1 cellular context compared by ENCODE assay signal in the genomic region with DNA sequence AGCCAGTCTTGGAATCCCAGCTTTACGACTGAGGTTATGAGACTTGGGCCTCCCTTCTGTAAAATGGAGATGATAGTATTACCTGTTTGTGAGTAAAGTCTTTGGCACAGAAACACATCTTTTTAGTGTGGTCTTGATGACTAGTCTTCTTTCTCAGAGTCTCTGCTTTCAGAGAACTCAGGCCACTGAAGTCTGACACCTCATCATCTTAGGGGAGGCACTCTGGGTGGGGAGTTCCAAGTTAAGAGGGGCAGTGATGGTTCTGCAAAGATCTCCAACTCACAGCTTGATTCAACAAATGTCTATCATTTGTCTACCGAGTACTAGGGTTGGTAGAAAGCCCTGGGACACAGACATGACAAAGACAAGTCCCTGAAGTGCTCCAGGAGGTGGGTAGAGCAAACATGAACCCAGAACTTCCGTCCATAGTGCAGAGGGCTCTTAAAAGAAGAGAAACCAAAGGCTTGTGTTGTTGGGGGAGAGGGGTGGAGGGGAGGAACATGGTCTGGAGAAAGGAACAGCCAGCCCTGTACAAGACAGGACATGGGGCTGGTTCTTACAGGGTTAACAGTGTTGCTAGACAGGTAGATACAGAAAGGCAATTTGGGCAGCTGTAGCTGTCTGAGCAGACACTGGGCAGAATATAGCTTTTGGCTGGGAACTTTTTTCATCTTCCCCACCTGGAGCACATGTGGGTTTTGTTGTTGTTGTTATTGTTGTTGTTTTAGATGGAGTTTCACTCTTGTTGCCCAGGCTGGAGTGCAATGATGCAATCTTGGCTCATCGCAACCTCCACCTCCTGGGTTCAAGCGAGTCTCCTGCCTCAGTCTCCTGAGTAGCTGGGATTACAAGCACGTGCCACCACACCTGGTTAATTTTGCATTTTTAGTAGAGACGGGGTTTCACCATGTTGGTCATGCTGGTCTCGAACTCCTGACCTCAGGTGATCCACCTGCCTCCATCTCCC.
TF ChIP-seq lines count a peak whose summit lies in the region.

No MANE protein-coding gene starts in this region.

TF ChIP-seq in HepG2, 621 proteins besides CTCF, POLR2A, EP300 and RAD21 (continued from another document and continues in another):
- TF ChIP-seq ZBTB2 (CRISPR knock-in tag; IDR thresholded peaks at IDR 0.05; ENCODE audit: low read depth) (no peak), CCDC6 (CRISPR knock-in tag; IDR thresholded peaks at IDR 0.05) (no peak), ZNF629 (CRISPR knock-in tag; conservative IDR thresholded peaks at IDR 0.05) (peak; percentile 76), MLX (CRISPR knock-in tag; IDR thresholded peaks at IDR 0.05) (no peak), HNRNPL (IDR thresholded peaks at IDR 0.05; ENCODE audit: low read depth, low read length) (no peak), ZFX (CRISPR knock-in tag; IDR thresholded peaks at IDR 0.05; ENCODE audit: low read depth) (peak; percentile 14; the same call in 1 of the 2 replicates), ZNF362 (CRISPR knock-in tag; IDR thresholded peaks at IDR 0.05; ENCODE audit: borderline replicate concordance) (no peak), MTA1 (CRISPR knock-in tag; IDR thresholded peaks at IDR 0.05; ENCODE audit: borderline replicate concordance) (no peak), ZNF652 (CRISPR knock-in tag; IDR thresholded peaks at IDR 0.05; ENCODE audit: borderline replicate concordance, low read depth) (peak; percentile 95), FOXA1 (IDR thresholded peaks at IDR 0.05) (no peak), FOXA1 (CRISPR knock-in tag; IDR thresholded peaks at IDR 0.05) (peak; percentile 16; the same call in 1 of the 2 replicates), HNF4A (CRISPR knock-in tag; IDR thresholded peaks at IDR 0.05) (peak; percentile 83), REL (CRISPR knock-in tag; conservative IDR thresholded peaks at IDR 0.05) (no peak), TFE3 (CRISPR knock-in tag; IDR thresholded peaks at IDR 0.05) (0 out of 2 replicates have a peak, but pooled peaks have one; percentile 32), PHF21A (CRISPR knock-in tag; IDR thresholded peaks at IDR 0.05) (0 out of 2 replicates have a peak, but pooled peaks have one; percentile 35), ZSCAN29 (CRISPR knock-in tag; conservative IDR thresholded peaks at IDR 0.05) (no peak), HNF4G (IDR thresholded peaks at IDR 0.05; ENCODE audit: borderline replicate concordance, low read depth, low read length) (peak; percentile 76), HNF4G (CRISPR knock-in tag; IDR thresholded peaks at IDR 0.05; ENCODE audit: borderline replicate concordance, low read depth) (no peak), SYNCRIP (IDR thresholded peaks at IDR 0.05; ENCODE audit: insufficient read depth, low read depth, low read length) (no peak), SALL1 (CRISPR knock-in tag; IDR thresholded peaks at IDR 0.05) (0 out of 2 replicates have a peak, but pooled peaks have one; percentile 9), ZNF329 (CRISPR knock-in tag; IDR thresholded peaks at IDR 0.05; ENCODE audit: low read depth) (no peak), ZNF256 (CRISPR knock-in tag; conservative IDR thresholded peaks at IDR 0.05) (no peak), RFX5 (IDR thresholded peaks at IDR 0.05; ENCODE audit: low read depth, low read length) (no peak), ZBTB3 (CRISPR knock-in tag; IDR thresholded peaks at IDR 0.05; ENCODE audit: borderline replicate concordance, low read depth) (no peak)
- TF ChIP-seq, protein P1, sequence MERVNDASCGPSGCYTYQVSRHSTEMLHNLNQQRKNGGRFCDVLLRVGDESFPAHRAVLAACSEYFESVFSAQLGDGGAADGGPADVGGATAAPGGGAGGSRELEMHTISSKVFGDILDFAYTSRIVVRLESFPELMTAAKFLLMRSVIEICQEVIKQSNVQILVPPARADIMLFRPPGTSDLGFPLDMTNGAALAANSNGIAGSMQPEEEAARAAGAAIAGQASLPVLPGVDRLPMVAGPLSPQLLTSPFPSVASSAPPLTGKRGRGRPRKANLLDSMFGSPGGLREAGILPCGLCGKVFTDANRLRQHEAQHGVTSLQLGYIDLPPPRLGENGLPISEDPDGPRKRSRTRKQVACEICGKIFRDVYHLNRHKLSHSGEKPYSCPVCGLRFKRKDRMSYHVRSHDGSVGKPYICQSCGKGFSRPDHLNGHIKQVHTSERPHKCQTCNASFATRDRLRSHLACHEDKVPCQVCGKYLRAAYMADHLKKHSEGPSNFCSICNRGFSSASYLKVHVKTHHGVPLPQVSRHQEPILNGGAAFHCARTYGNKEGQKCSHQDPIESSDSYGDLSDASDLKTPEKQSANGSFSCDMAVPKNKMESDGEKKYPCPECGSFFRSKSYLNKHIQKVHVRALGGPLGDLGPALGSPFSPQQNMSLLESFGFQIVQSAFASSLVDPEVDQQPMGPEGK (CRISPR knock-in tag; IDR thresholded peaks at IDR 0.05) = peak; percentile 42; the same call in 1 of the 2 replicates
- TF ChIP-seq, protein P2, sequence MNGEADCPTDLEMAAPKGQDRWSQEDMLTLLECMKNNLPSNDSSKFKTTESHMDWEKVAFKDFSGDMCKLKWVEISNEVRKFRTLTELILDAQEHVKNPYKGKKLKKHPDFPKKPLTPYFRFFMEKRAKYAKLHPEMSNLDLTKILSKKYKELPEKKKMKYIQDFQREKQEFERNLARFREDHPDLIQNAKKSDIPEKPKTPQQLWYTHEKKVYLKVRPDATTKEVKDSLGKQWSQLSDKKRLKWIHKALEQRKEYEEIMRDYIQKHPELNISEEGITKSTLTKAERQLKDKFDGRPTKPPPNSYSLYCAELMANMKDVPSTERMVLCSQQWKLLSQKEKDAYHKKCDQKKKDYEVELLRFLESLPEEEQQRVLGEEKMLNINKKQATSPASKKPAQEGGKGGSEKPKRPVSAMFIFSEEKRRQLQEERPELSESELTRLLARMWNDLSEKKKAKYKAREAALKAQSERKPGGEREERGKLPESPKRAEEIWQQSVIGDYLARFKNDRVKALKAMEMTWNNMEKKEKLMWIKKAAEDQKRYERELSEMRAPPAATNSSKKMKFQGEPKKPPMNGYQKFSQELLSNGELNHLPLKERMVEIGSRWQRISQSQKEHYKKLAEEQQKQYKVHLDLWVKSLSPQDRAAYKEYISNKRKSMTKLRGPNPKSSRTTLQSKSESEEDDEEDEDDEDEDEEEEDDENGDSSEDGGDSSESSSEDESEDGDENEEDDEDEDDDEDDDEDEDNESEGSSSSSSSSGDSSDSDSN (CRISPR knock-in tag; IDR thresholded peaks at IDR 0.05) = 0 out of 2 replicates have a peak, but pooled peaks have one; percentile 18
- TF ChIP-seq, protein P3, sequence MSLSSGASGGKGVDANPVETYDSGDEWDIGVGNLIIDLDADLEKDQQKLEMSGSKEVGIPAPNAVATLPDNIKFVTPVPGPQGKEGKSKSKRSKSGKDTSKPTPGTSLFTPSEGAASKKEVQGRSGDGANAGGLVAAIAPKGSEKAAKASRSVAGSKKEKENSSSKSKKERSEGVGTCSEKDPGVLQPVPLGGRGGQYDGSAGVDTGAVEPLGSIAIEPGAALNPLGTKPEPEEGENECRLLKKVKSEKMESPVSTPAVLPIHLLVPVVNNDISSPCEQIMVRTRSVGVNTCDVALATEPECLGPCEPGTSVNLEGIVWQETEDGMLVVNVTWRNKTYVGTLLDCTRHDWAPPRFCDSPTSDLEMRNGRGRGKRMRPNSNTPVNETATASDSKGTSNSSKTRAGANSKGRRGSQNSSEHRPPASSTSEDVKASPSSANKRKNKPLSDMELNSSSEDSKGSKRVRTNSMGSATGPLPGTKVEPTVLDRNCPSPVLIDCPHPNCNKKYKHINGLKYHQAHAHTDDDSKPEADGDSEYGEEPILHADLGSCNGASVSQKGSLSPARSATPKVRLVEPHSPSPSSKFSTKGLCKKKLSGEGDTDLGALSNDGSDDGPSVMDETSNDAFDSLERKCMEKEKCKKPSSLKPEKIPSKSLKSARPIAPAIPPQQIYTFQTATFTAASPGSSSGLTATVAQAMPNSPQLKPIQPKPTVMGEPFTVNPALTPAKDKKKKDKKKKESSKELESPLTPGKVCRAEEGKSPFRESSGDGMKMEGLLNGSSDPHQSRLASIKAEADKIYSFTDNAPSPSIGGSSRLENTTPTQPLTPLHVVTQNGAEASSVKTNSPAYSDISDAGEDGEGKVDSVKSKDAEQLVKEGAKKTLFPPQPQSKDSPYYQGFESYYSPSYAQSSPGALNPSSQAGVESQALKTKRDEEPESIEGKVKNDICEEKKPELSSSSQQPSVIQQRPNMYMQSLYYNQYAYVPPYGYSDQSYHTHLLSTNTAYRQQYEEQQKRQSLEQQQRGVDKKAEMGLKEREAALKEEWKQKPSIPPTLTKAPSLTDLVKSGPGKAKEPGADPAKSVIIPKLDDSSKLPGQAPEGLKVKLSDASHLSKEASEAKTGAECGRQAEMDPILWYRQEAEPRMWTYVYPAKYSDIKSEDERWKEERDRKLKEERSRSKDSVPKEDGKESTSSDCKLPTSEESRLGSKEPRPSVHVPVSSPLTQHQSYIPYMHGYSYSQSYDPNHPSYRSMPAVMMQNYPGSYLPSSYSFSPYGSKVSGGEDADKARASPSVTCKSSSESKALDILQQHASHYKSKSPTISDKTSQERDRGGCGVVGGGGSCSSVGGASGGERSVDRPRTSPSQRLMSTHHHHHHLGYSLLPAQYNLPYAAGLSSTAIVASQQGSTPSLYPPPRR (CRISPR knock-in tag; IDR thresholded peaks at IDR 0.05; ENCODE audit: borderline replicate concordance) = no peak
- TF ChIP-seq, protein P4, sequence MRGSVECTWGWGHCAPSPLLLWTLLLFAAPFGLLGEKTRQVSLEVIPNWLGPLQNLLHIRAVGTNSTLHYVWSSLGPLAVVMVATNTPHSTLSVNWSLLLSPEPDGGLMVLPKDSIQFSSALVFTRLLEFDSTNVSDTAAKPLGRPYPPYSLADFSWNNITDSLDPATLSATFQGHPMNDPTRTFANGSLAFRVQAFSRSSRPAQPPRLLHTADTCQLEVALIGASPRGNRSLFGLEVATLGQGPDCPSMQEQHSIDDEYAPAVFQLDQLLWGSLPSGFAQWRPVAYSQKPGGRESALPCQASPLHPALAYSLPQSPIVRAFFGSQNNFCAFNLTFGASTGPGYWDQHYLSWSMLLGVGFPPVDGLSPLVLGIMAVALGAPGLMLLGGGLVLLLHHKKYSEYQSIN (CRISPR knock-in tag; IDR thresholded peaks at IDR 0.05; ENCODE audit: borderline replicate concordance) = no peak
- TF ChIP-seq, protein P5, sequence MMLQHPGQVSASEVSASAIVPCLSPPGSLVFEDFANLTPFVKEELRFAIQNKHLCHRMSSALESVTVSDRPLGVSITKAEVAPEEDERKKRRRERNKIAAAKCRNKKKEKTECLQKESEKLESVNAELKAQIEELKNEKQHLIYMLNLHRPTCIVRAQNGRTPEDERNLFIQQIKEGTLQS (CRISPR knock-in tag; IDR thresholded peaks at IDR 0.05) = 0 out of 2 replicates have a peak, but pooled peaks have one; percentile 15
- TF ChIP-seq, protein P6, sequence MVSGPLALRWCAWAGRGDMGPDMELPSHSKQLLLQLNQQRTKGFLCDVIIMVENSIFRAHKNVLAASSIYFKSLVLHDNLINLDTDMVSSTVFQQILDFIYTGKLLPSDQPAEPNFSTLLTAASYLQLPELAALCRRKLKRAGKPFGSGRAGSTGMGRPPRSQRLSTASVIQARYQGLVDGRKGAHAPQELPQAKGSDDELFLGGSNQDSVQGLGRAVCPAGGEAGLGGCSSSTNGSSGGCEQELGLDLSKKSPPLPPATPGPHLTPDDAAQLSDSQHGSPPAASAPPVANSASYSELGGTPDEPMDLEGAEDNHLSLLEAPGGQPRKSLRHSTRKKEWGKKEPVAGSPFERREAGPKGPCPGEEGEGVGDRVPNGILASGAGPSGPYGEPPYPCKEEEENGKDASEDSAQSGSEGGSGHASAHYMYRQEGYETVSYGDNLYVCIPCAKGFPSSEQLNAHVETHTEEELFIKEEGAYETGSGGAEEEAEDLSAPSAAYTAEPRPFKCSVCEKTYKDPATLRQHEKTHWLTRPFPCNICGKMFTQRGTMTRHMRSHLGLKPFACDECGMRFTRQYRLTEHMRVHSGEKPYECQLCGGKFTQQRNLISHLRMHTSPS (CRISPR knock-in tag; IDR thresholded peaks at IDR 0.05; ENCODE audit: low read depth) = peak; percentile 56; the same call in 1 of the 2 replicates
- TF ChIP-seq, protein P7, sequence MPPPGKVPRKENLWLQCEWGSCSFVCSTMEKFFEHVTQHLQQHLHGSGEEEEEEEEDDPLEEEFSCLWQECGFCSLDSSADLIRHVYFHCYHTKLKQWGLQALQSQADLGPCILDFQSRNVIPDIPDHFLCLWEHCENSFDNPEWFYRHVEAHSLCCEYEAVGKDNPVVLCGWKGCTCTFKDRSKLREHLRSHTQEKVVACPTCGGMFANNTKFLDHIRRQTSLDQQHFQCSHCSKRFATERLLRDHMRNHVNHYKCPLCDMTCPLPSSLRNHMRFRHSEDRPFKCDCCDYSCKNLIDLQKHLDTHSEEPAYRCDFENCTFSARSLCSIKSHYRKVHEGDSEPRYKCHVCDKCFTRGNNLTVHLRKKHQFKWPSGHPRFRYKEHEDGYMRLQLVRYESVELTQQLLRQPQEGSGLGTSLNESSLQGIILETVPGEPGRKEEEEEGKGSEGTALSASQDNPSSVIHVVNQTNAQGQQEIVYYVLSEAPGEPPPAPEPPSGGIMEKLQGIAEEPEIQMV (CRISPR knock-in tag; IDR thresholded peaks at IDR 0.05; ENCODE audit: low read depth) = no peak
